11 cellular contexts compared by ENCODE assay signal in the genomic region with DNA sequence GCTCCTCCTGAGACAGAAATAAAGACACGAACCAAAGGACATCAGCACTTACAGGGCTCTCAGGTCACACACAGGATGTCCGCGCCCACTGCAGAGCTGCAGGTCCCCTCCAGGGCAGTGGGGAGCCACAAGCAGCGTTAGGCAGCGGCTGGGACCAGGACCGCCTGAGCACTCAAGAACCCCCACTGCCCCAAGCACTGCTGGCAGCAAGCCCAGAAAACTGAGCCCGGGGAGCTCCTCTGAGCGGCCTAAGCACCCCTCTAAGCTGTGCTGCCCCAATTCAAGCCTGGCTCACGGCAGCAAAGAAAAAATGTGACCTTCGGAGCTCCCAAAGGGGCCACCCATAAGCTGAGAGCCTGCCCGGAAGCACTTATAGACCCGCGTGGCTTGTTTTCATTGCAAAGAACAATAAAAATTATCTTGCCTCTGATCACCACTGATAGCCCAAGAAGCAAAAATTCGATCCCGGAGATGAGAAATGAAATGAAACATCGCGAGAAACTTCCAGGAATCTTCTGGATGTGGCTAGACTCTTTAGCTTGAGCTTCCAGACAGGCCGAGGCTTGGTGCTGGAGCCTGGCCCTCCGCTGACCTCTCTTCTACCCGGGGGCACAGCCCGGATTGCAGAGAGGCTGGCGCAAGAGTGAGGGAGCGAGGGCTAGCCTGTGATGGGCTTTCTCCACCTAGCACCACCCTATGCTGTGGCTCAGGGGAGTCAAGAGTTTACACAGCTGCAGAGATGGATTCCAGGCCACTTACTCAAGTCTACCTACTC. TPM values are rescaled to one million over a fixed set of nuclear protein-coding genes. Genes with fewer than 3 reads are reported as not detected.
DNase-seq lines count a peak whose midpoint lies in the region; ATAC-seq and TF ChIP-seq lines count a peak whose summit lies in the region.
"Had no signal": no experiment of that assay in that cellular context is flagged by ENCODE, and none has a peak within 500 bp of the region (broad histone marks: within the 10 kb centered on the region; RNA-seq: fewer than 3 reads in every experiment).

No MANE protein-coding gene starts in this region.

- no peak overlapping the region for H3K4me3 ChIP-seq in HEK293 (ENCODE audit: low read depth, low read length)
- H3K4me3 ChIP-seq: dorsolateral prefrontal cortex had no signal

- CTCF ChIA-PET in HEK293 (lab: Yijun Ruan, JAX), result interaction anchor here (0.6 to 1.1 kb wide), 4 partner anchors 74 to 738 kb away, joined by 3 to 7 read pairs (median 3); partner anchors contain the start of gene FEM1A

- H3K36me3 ChIP-seq in HEK293 (ENCODE audit: control insufficient read depth in 2 of 2, insufficient read depth in 1 of 2, low read length in 2 of 2), result peaks cover 8 to 86% of the 10 kb centered on the region in 2 experiments; a peak in 2 of 3 replicates

- POLR2A ChIA-PET in HEK293 (lab: Yijun Ruan, JAX), result no interaction called here

- ATAC-seq in sciatic nerve (peak; percentile 91), HG02981 (IDR thresholded peaks at IDR 0.05; ENCODE audit: unreplicated experiment) (no peak), HG03196 (IDR thresholded peaks at IDR 0.05; ENCODE audit: unreplicated experiment) (no peak)

- H3K4me1 ChIP-seq in HEK293 (ENCODE audit: control insufficient read depth, insufficient read depth, low read length), result peaks cover 7% of the 10 kb centered on the region; the same call in 1 of the 2 replicates

- DNase-seq in SHP77 (lab: John Stamatoyannopoulos, UW) (peak; percentile 38 to 42), fibroblast of the conjunctiva (ENCODE audit: low read depth) (peak; percentile 32), sciatic nerve (ENCODE audit: low spot score) (peak; percentile 71), pons (ENCODE audit: low spot score) (no peak), GM20000 (ENCODE audit: low spot score) (no peak)
- DNase-seq: dorsolateral prefrontal cortex; naive B cell; stimulated activated naive CD4-positive, alpha-beta T cell had no signal

- intact Hi-C loops in sciatic nerve (cut with DNase I), result no loop called here

- TF ChIP-seq CTCF in HEK293 (tag by site-specific recombination; IDR thresholded peaks at IDR 0.05), result no peak
- no peak for TF ChIP-seq CTCF in GM20000 (IDR thresholded peaks at IDR 0.05; ENCODE audit: extremely low read depth, missing control alignments)

- 0 out of 2 replicates have a peak overlapping the region, but pooled peaks have one; percentile 8 for H3K27ac ChIP-seq in HEK293 (ENCODE audit: extremely low read depth, low read depth, low read length)

- H3K9me3 ChIP-seq in HEK293 (ENCODE audit: control insufficient read depth, insufficient read depth, low read depth, low read length), result no peaks in the 10 kb centered on the region

TF ChIP-seq in HEK293, 187 proteins besides CTCF, POLR2A, EP300 and RAD21:
- TF ChIP-seq ZIC2 (tag by site-specific recombination; IDR thresholded peaks at IDR 0.05) (peak; percentile 87), ZNF16 (tag by site-specific recombination; IDR thresholded peaks at IDR 0.05; ENCODE audit: low read depth) (peak; percentile 89), ZNF211 (tag by site-specific recombination; IDR thresholded peaks at IDR 0.05; ENCODE audit: low read depth) (no peak), ZNF335 (tag by site-specific recombination; conservative IDR thresholded peaks at IDR 0.05) (peak; percentile 23; the same call in 1 of the 2 replicates), GLIS1 (tag by site-specific recombination; IDR thresholded peaks at IDR 0.05) (peak; percentile 74), ZNF140 (tag by site-specific recombination; IDR thresholded peaks at IDR 0.05) (no peak)

RNA-seq across cellular contexts. Expression of gene DPP9, which starts 6.3 kb away (rescaled TPM):
- total RNA-seq in sciatic nerve, result 47.7 TPM

RNA-seq across cellular contexts. Expression of gene MYDGF, which starts 47.2 kb away (rescaled TPM):
- total RNA-seq in sciatic nerve, result 49.1 TPM

Comparison
In these comparisons a context has a peak if more than half of its experiments do, and no peak if none do; other contexts are left out.
1. DNase-seq: peak in SHP77 (2 of 2), fibroblast of the conjunctiva (single experiment) and sciatic nerve (single experiment); none in pons (single experiment) and GM20000 (single experiment).